In the genomic region with DNA sequence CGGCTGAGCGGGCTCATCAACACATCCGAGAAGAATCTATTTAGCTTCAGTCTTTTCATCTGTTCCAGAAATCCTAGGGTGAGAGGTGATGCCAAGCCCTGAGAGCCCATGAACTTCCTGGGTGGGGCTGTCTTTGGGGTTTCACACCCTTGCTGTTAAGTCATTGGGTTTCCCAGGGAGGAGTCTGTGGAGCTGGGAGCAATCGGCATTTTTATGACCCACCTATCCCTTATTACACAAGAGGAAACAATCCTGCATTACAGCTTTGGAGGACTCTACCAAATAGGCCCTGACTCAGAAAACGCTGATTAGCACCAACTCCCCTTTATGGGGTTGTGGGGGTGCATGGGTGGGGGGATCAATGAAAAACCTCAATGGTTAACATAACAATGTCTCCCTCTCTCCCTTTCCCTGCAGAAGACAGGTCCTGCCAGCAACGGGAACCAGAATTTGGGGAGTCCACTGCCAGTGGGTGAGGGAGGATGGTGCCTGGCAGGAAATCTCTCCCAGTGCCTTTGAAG, we compare ENCODE assay signal across 9 cellular contexts. TPM values are rescaled to one million over a fixed set of nuclear protein-coding genes. Genes with fewer than 3 reads are reported as not detected.
DNase-seq lines count a peak whose midpoint lies in the region; ATAC-seq and TF ChIP-seq lines count a peak whose summit lies in the region.
"Had no signal": no experiment of that assay in that cellular context is flagged by ENCODE, and none has a peak within 500 bp of the region (broad histone marks: within the 10 kb centered on the region; RNA-seq: fewer than 3 reads in every experiment).

No MANE protein-coding gene starts in this region.

- peak overlapping the region; percentile 32 to 61 (median 44) for H3K4me3 Mint-ChIP-seq in CD8-positive, alpha-beta memory T cell

- H3K9me3 Mint-ChIP-seq in CD8-positive, alpha-beta memory T cell = peaks cover 0 to 5% (median 0%) of the 10 kb centered on the region in 5 donors

- H3K4me2 ChIP-seq in PC-9 (peak overlapping the region; percentile 52), osteoblast (ENCODE audit: insufficient read depth, low read length) (no peak overlapping the region)

- peaks cover 27 to 100% (median 45%) of the 10 kb centered on the region in 3 donors for H3K36me3 Mint-ChIP-seq in CD8-positive, alpha-beta memory T cell

- intact Hi-C loops in PC-9 (cut with micrococcal nuclease; ENCODE audit: unreplicated experiment) = loop anchor here (2.0 to 5.0 kb wide), 4 partner anchors 46 to 199 kb away; a partner anchor contains a TSS

- no peak for ATAC-seq in HG03280 (IDR thresholded peaks at IDR 0.05; ENCODE audit: unreplicated experiment)

- peaks cover 54% of the 10 kb centered on the region for H4K20me1 ChIP-seq in PC-9 (ENCODE audit: insufficient read depth)
- peaks cover 12% of the 10 kb centered on the region for H4K20me1 ChIP-seq in osteoblast (ENCODE audit: insufficient read depth, low read length)

- POLR2A ChIA-PET in CD8-positive, alpha-beta memory T cell (lab: Charles Lee) = interaction anchor here (0.5 kb wide), 1 partner anchor 47 kb away, joined by 8 read pairs; a partner anchor contains a TSS
- POLR2A ChIA-PET in PC-9 (lab: Charles Lee; ENCODE audit: unreplicated experiment) = interaction anchor here (0.6 to 1.3 kb wide), 2 partner anchors 81 to 546 kb away, joined by 3 to 7 read pairs; no protein-coding TSS in a partner anchor
- POLR2A ChIA-PET in GM10248 (lab: Yijun Ruan, JAX) = no interaction called here

- peaks cover 86% of the 10 kb centered on the region for H3K36me3 ChIP-seq in CD8-positive, alpha-beta memory T cell (ENCODE audit: insufficient read depth, low read length)
- H3K36me3 ChIP-seq in PC-9 (ENCODE audit: low read depth) (peaks cover 93% of the 10 kb centered on the region), osteoblast (ENCODE audit: insufficient read depth, low read length) (peaks cover 91% of the 10 kb centered on the region)

- peak overlapping the region; percentile 57 to 98 (median 88) for H3K27ac Mint-ChIP-seq in CD8-positive, alpha-beta memory T cell

- no peaks in the 10 kb centered on the region for H3K27me3 ChIP-seq in CD8-positive, alpha-beta memory T cell (ENCODE audit: insufficient read depth, low read length, poor library complexity, severe bottlenecking)
- no peaks in the 10 kb centered on the region for H3K27me3 ChIP-seq in PC-9 (ENCODE audit: insufficient read depth, low read depth)
- H3K27me3 ChIP-seq in osteoblast (ENCODE audit: insufficient read depth, low read length) = no peaks in the 10 kb centered on the region

- peaks cover 49 to 71% (median 59%) of the 10 kb centered on the region in 3 donors for H3K4me1 Mint-ChIP-seq in CD8-positive, alpha-beta memory T cell

- CTCF ChIA-PET in CD8-positive, alpha-beta memory T cell (lab: Charles Lee) = interaction anchor here (0.8 to 1.7 kb wide), 5 partner anchors 8 to 236 kb away, joined by 3 read pairs; no protein-coding TSS in a partner anchor
- CTCF ChIA-PET in PC-9 (lab: Charles Lee) = interaction anchor here (0.5 to 0.6 kb wide), 2 partner anchors 23 to 148 kb away, joined by 7 to 17 read pairs; no protein-coding TSS in a partner anchor
- CTCF ChIA-PET in GM10248 (lab: Yijun Ruan, JAX) = interaction anchor here (0.6 to 5.0 kb wide), 6 partner anchors 8 to 69 kb away, joined by 3 to 23 read pairs (median 4); no protein-coding TSS in a partner anchor

- BruUV-seq in PC-9 (replicated peaks; lab: Mats Ljungman, UMichigan) = no TSS peak

- H3K9me3 ChIP-seq in CD8-positive, alpha-beta memory T cell (ENCODE audit: low read length) = no peaks in the 10 kb centered on the region
- H3K9me3 ChIP-seq in PC-9 (ENCODE audit: insufficient read depth, low read depth) (no peaks in the 10 kb centered on the region), osteoblast (ENCODE audit: low read depth, low read length) (no peaks in the 10 kb centered on the region)

- TF ChIP-seq CTCF in PC-9 (conservative IDR thresholded peaks at IDR 0.05) (no peak), osteoblast (IDR thresholded peaks at IDR 0.05; ENCODE audit: extremely low read depth, low read depth, low read length) (no peak), GM10248 (IDR thresholded peaks at IDR 0.05; ENCODE audit: control extremely low read depth, extremely low read depth, low read depth, missing control alignments) (no peak)

- peaks cover 98% of the 10 kb centered on the region for H3F3A ChIP-seq in PC-9 (ENCODE audit: insufficient read depth, low read depth)

- H3K4me3 ChIP-seq in CD8-positive, alpha-beta memory T cell (ENCODE audit: low read length) = no peak overlapping the region
- H3K4me3 ChIP-seq in PC-9 = peak overlapping the region; percentile 8; the same call in 1 of the 2 replicates
- no peak overlapping the region for H3K4me3 ChIP-seq in osteoblast (ENCODE audit: insufficient read depth, low read length)

- peaks cover 36% of the 10 kb centered on the region for H3K4me1 ChIP-seq in CD8-positive, alpha-beta memory T cell (ENCODE audit: insufficient read depth, low read length)
- H3K4me1 ChIP-seq in PC-9 (replicated peaks; ENCODE audit: insufficient read depth) (peaks cover 70% of the 10 kb centered on the region), osteoblast (ENCODE audit: insufficient read depth, low read length) (no peaks in the 10 kb centered on the region)

- H3K79me2 ChIP-seq in PC-9 (ENCODE audit: low read depth) (peaks cover 97% of the 10 kb centered on the region), osteoblast (ENCODE audit: insufficient read depth, low read length) (peaks cover 19% of the 10 kb centered on the region)

- H3K27me3 Mint-ChIP-seq in CD8-positive, alpha-beta memory T cell = peaks cover 0 to 7% of the 10 kb centered on the region in 2 donors

- H2AFZ ChIP-seq in PC-9 (no peak overlapping the region), osteoblast (ENCODE audit: low read length) (no peak overlapping the region)

- H3K27ac ChIP-seq in CD8-positive, alpha-beta memory T cell (ENCODE audit: low read depth, low read length) = peak overlapping the region; percentile 9
- H3K27ac ChIP-seq in PC-9 (peak overlapping the region; percentile 86), epithelial cell of prostate (peak overlapping the region; percentile 92), osteoblast (ENCODE audit: low read depth, low read length) (peak overlapping the region; percentile 49)

- H3K9me2 ChIP-seq in PC-9 (ENCODE audit: insufficient read depth) = no peaks in the 10 kb centered on the region

- DNase-seq in CD8-positive, alpha-beta memory T cell = peak in 2 of 5 donors; percentile 35 to 46
- DNase-seq in PC-9 (peak; percentile 67 to 98), epithelial cell of prostate (ENCODE audit: low read depth, low spot score) (peak; percentile 62), osteoblast (ENCODE audit: insufficient read length, low spot score, missing footprints) (peak; percentile 84), GM10248 (ENCODE audit: extremely low spot score) (no peak), cortex of kidney (lab: John Stamatoyannopoulos, UW) (no peak)
- DNase-seq in stimulated activated naive CD4-positive, alpha-beta T cell (lab: John Stamatoyannopoulos, UW) = no peak
- DNase-seq: activated T-cell treated with anti-CD3 and anti-CD28 coated beads, Interleukin-2, amount 50 U/mL, for 48 hours had no signal

RNA-seq across cellular contexts. Expression of a gene that starts 46.3 kb away (rescaled TPM):
- total RNA-seq in CD8-positive, alpha-beta memory T cell = 100 to 1,000 TPM; 296 to 299 TPM
- polyA plus RNA-seq in CD8-positive, alpha-beta memory T cell = 325 TPM
- total RNA-seq in PC-9 (2021) (231 and 240 TPM in 2 replicates), osteoblast (69.8 and 89.4 TPM in 2 replicates)

Comparison
In these comparisons a context has a peak if more than half of its experiments do, and no peak if none do; other contexts are left out.
1. DNase-seq: peak in PC-9 (2 of 2), epithelial cell of prostate (single experiment) and osteoblast (single experiment); none in stimulated activated naive CD4-positive, alpha-beta T cell (0 of 6), GM10248 (single experiment) and cortex of kidney (single experiment).
2. H3K27ac ChIP-seq: peak in every context shown above with its lines; median percentile 92 in epithelial cell of prostate; 86 in PC-9; 49 in osteoblast; 9 in CD8-positive, alpha-beta memory T cell.